In the genomic region with DNA sequence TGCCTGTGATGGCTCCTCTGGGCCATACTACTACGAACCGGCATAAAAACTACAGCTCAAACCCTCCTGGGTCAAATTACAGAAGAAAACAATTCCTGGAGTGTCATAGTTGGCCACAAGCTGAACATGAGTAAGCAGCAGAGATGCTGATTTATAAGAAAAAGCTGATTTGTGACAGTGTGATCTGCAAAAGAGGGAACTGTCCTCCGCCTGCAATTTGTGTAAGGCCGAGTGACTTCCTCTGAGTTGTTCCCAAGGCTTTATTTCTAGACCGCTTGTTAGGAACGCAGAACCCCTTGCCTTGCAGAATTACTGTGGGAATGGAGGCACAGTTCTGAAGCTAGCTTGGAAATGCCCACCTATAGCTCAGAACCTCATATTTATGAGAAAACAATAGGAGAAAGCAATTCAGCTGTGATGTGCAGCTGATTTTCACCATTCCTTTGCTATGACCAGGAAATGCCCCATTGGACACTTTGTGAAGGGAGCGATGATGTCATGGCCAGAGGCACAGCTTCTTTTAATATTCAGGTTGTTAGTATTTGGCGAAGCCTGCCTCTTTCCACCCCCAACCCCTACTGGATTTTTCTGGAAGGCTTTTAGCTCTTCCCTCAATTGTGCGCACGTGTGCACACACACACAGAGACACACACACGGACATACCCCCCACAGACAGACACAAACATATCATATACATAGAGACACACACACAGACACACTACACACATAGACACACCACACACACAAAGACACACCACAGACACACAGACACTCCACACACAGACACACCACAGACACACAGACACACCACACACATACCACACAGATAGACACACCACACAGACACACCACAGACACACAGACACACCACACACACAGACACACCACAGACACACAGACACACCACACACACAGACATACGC, we compare ENCODE assay signal across 8 cellular contexts. TPM values are rescaled to one million over a fixed set of nuclear protein-coding genes. Genes with fewer than 3 reads are reported as not detected.
DNase-seq lines count a peak whose midpoint lies in the region; ATAC-seq, FAIRE-seq and TF ChIP-seq lines count a peak whose summit lies in the region.

No MANE protein-coding gene starts in this region.

- no peaks in the 10 kb centered on the region for H3K36me3 Mint-ChIP-seq in activated T-helper 2 cell treated with anti-CD3 and anti-CD28 coated beads, Interferon-gamma antibody, Interleukin-2, Interleukin-4, amounts not matched to agents 10 μg/mL and 5 μg/mL and 100 μg/mL, durations not matched to agents 14 hours and 24 hours and 36 hours (ENCODE audit: low read depth)

- no peak overlapping the region for H3K4me3 Mint-ChIP-seq in activated T-helper 2 cell treated with anti-CD3 and anti-CD28 coated beads, Interferon-gamma antibody, Interleukin-2, Interleukin-4, amounts not matched to agents 10 μg/mL and 5 μg/mL and 100 μg/mL, durations not matched to agents 14 hours and 24 hours and 36 hours (ENCODE audit: low read depth)

- H3K36me3 ChIP-seq in keratinocyte (ENCODE audit: control insufficient read depth in 2 of 2, extremely low read depth in 1 of 2, insufficient read depth in 2 of 2, low read length in 2 of 2) (no peaks in the 10 kb centered on the region), uterus (no peaks in the 10 kb centered on the region), Karpas-422 (ENCODE audit: insufficient read depth, low read length) (no peaks in the 10 kb centered on the region)

- intact Hi-C loops in activated T-helper 2 cell treated with anti-CD3 and anti-CD28 coated beads, Interferon-gamma antibody, Interleukin-2, Interleukin-4, amounts not matched to agents 10 μg/mL and 5 μg/mL and 100 μg/mL, durations not matched to agents 14 hours and 24 hours and 36 hours (cut with micrococcal nuclease): no loop called here
- intact Hi-C loops in uterus (cut with DNase I; ENCODE audit: low total_unique reads): no loop called here

- H2AFZ ChIP-seq in keratinocyte (ENCODE audit: control insufficient read depth, low read length) (no peak overlapping the region), Karpas-422 (ENCODE audit: low read length) (no peak overlapping the region)

- H3K27me3 Mint-ChIP-seq in activated T-helper 2 cell treated with anti-CD3 and anti-CD28 coated beads, Interferon-gamma antibody, Interleukin-2, Interleukin-4, amounts not matched to agents 10 μg/mL and 5 μg/mL and 100 μg/mL, durations not matched to agents 14 hours and 24 hours and 36 hours (ENCODE audit: low read depth): no peaks in the 10 kb centered on the region

- no peaks in the 10 kb centered on the region for H3K27me3 ChIP-seq in keratinocyte (ENCODE audit: control insufficient read depth, extremely low read depth, insufficient read depth, low read length)
- H3K27me3 ChIP-seq in uterus: no peaks in the 10 kb centered on the region
- peaks cover 6% of the 10 kb centered on the region; the same call in 1 of the 2 replicates for H3K27me3 ChIP-seq in Karpas-422 (ENCODE audit: low read length)

- FAIRE-seq in keratinocyte (lab: Jason Lieb, UNC): peak; percentile 67

- H3K4me1 Mint-ChIP-seq in activated T-helper 2 cell treated with anti-CD3 and anti-CD28 coated beads, Interferon-gamma antibody, Interleukin-2, Interleukin-4, amounts not matched to agents 10 μg/mL and 5 μg/mL and 100 μg/mL, durations not matched to agents 14 hours and 24 hours and 36 hours (ENCODE audit: low read depth): peaks cover 71% of the 10 kb centered on the region

- H3K9me2 ChIP-seq in Karpas-422 (replicated peaks; ENCODE audit: insufficient read depth, low read length): no peaks in the 10 kb centered on the region

- H3K27ac Mint-ChIP-seq in activated T-helper 2 cell treated with anti-CD3 and anti-CD28 coated beads, Interferon-gamma antibody, Interleukin-2, Interleukin-4, amounts not matched to agents 10 μg/mL and 5 μg/mL and 100 μg/mL, durations not matched to agents 14 hours and 24 hours and 36 hours: peak overlapping the region; percentile 93

- H3K9ac ChIP-seq in keratinocyte (ENCODE audit: control insufficient read depth, extremely low read depth, insufficient read depth, low read length): peak overlapping the region; percentile 86
- H3K9ac ChIP-seq in Karpas-422 (ENCODE audit: low read length): no peak overlapping the region

- dilution Hi-C loops in keratinocyte (cut with MboI; ENCODE audit: extremely low pct_ligation_motif_present, low sequenced_read_pairs): no loop called here

- H3K9me3 ChIP-seq in keratinocyte (ENCODE audit: control insufficient read depth, low read depth, low read length) (no peaks in the 10 kb centered on the region), uterus (no peaks in the 10 kb centered on the region), Karpas-422 (ENCODE audit: low read length) (no peaks in the 10 kb centered on the region)

- H3K79me2 ChIP-seq in keratinocyte (ENCODE audit: control insufficient read depth, insufficient read depth, low read length) (no peaks in the 10 kb centered on the region), Karpas-422 (ENCODE audit: low read length) (no peaks in the 10 kb centered on the region)

- peak overlapping the region; percentile 92 for H3K27ac ChIP-seq in keratinocyte (ENCODE audit: control insufficient read depth, insufficient read depth, low read length)
- peak overlapping the region; percentile 63 to 78 for H3K27ac ChIP-seq in uterus
- no peak overlapping the region for H3K27ac ChIP-seq in Karpas-422 (ENCODE audit: low read length)

- H3K4me3 ChIP-seq in HFF-Myc (replicated peaks; ENCODE audit: low read depth, low read length) (peak overlapping the region; percentile 9; the same call in 1 of the 2 replicates), keratinocyte (ENCODE audit: control insufficient read depth in 2 of 3, extremely low read depth in 1 of 3, insufficient read depth in 2 of 3, low read depth in 1 of 3, low read length in 3 of 3) (no peak overlapping the region), uterus (no peak overlapping the region), Karpas-422 (ENCODE audit: low read length) (no peak overlapping the region)

- no peaks in the 10 kb centered on the region for H3K9me1 ChIP-seq in keratinocyte (ENCODE audit: control insufficient read depth, extremely low read depth, insufficient read depth, low read length)

- TF ChIP-seq CTCF in HFF-Myc (IDR thresholded peaks at IDR 0.05; ENCODE audit: low read depth, low read length, missing control alignments): no peak
- no peak for TF ChIP-seq CTCF in keratinocyte (optimal IDR thresholded peaks at IDR 0.05 in 1 of 3, IDR thresholded peaks at IDR 0.05 in 1 of 3, conservative IDR thresholded peaks at IDR 0.05 in 1 of 3; ENCODE audit: extremely low read depth in 1 of 3, insufficient read depth in 2 of 3, low read length in 3 of 3)
- no peak for TF ChIP-seq CTCF in uterus (IDR thresholded peaks at IDR 0.05)

- H3K4me2 ChIP-seq in keratinocyte (ENCODE audit: control insufficient read depth, extremely low read depth, insufficient read depth, low read depth, low read length): peak overlapping the region; percentile 84
- H3K4me2 ChIP-seq in Karpas-422 (ENCODE audit: low read depth, low read length, poor library complexity, severe bottlenecking): no peak overlapping the region

- TF ChIP-seq POLR2A in uterus (IDR thresholded peaks at IDR 0.05): no peak

- peaks cover 47% of the 10 kb centered on the region for H3K4me1 ChIP-seq in keratinocyte (ENCODE audit: control insufficient read depth, extremely low read depth, insufficient read depth, low read length)
- peaks cover 0 to 15% of the 10 kb centered on the region in 2 donors for H3K4me1 ChIP-seq in uterus
- peaks cover 32% of the 10 kb centered on the region for H3K4me1 ChIP-seq in Karpas-422 (ENCODE audit: low read length)

- H4K20me1 ChIP-seq in keratinocyte (ENCODE audit: control insufficient read depth, extremely low read depth, insufficient read depth, low read length) (no peaks in the 10 kb centered on the region), Karpas-422 (ENCODE audit: insufficient read depth, low read depth, low read length) (no peaks in the 10 kb centered on the region; the same call in 1 of the 2 replicates)

- peak; percentile 96 for DNase-seq in A172 (ENCODE audit: low spot score)
- peak; percentile 95 for DNase-seq in HFF-Myc (ENCODE audit: extremely low read depth, low read depth)
- no peak for DNase-seq in activated T-helper 2 cell treated with anti-CD3 and anti-CD28 coated beads, Interferon-gamma antibody, Interleukin-2, Interleukin-4, amounts not matched to agents 10 μg/mL and 5 μg/mL and 100 μg/mL, durations not matched to agents 14 hours and 24 hours and 36 hours (ENCODE audit: low spot score)
- DNase-seq in keratinocyte (ENCODE audit: low read depth, low spot score): no peak
- peak in 1 of 2 donors; percentile 52 for DNase-seq in uterus
- DNase-seq in NCI-H2081 treated with DMSO at 0.1 percent for 48 hours (lab: John Stamatoyannopoulos, UW): no peak
- DNase-seq in Karpas-422: no peak

- H3K9me3 Mint-ChIP-seq in activated T-helper 2 cell treated with anti-CD3 and anti-CD28 coated beads, Interferon-gamma antibody, Interleukin-2, Interleukin-4, amounts not matched to agents 10 μg/mL and 5 μg/mL and 100 μg/mL, durations not matched to agents 14 hours and 24 hours and 36 hours: no peaks in the 10 kb centered on the region

- no peak for ATAC-seq in esophagus mucosa

RNA-seq across cellular contexts. Expression of gene IER5, which starts 47.6 kb away (rescaled TPM):
- 41.9 and 45.0 TPM in 2 replicates for total RNA-seq in A172 (2014; rRNA removed; shearing (Covaris generic))
- total RNA-seq in activated T-helper 2 cell treated with anti-CD3 and anti-CD28 coated beads, Interferon-gamma antibody, Interleukin-2, Interleukin-4, amounts not matched to agents 10 μg/mL and 5 μg/mL and 100 μg/mL, durations not matched to agents 14 hours and 24 hours and 36 hours: 44.3 and 44.6 TPM in 2 replicates
- polyA plus RNA-seq in keratinocyte: 18.1 to 22.5 TPM (median 20.0 TPM) in 3 replicates
- polyA plus RNA-seq in keratinocyte (2011; ENCODE audit: low read depth): 27.9 TPM
- polyA plus RNA-seq in keratinocyte (2011; cell fraction: cytosol; rRNA removed): 8.6 and 9.8 TPM in 2 replicates
- 32.8 and 33.5 TPM in 2 replicates for polyA plus RNA-seq in keratinocyte (2011; cell fraction: nucleus; rRNA removed)
- 23.4 and 50.4 TPM in 2 replicates for polyA plus RNA-seq in keratinocyte (2012; ENCODE audit: low replicate concordance)
- polyA minus RNA-seq in keratinocyte: 11.6 to 12.8 TPM (median 12.6 TPM) in 3 replicates
- 27.2 TPM for polyA minus RNA-seq in keratinocyte (2011; cell fraction: cytosol; rRNA and poly(A)+ RNA removed)
- 23.8 and 28.0 TPM in 2 replicates for polyA minus RNA-seq in keratinocyte (2011; cell fraction: nucleus; rRNA and poly(A)+ RNA removed)
- 10 to 100 TPM; 19.4 to 34.8 (median 24.2) TPM for total RNA-seq in uterus
- 21.4 TPM for total RNA-seq in esophagus mucosa
- total RNA-seq in Karpas-422 (2014; rRNA removed; shearing (Covaris generic); ENCODE audit: low replicate concordance): 5.3 and 9.9 TPM in 2 replicates

Comparison
In these comparisons a context has a peak if more than half of its experiments do, and no peak if none do; other contexts are left out.
1. DNase-seq: peak in A172 (single experiment) and HFF-Myc (single experiment); none in activated T-helper 2 cell treated with anti-CD3 and anti-CD28 coated beads, Interferon-gamma antibody, Interleukin-2, Interleukin-4, amounts not matched to agents 10 μg/mL and 5 μg/mL and 100 μg/mL, durations not matched to agents 14 hours and 24 hours and 36 hours (single experiment), keratinocyte (single experiment), NCI-H2081 treated with DMSO at 0.1 percent for 48 hours (single experiment) and Karpas-422 (single experiment).